Comparison of ENCODE assay signal across 17 cellular contexts in the genomic region with DNA sequence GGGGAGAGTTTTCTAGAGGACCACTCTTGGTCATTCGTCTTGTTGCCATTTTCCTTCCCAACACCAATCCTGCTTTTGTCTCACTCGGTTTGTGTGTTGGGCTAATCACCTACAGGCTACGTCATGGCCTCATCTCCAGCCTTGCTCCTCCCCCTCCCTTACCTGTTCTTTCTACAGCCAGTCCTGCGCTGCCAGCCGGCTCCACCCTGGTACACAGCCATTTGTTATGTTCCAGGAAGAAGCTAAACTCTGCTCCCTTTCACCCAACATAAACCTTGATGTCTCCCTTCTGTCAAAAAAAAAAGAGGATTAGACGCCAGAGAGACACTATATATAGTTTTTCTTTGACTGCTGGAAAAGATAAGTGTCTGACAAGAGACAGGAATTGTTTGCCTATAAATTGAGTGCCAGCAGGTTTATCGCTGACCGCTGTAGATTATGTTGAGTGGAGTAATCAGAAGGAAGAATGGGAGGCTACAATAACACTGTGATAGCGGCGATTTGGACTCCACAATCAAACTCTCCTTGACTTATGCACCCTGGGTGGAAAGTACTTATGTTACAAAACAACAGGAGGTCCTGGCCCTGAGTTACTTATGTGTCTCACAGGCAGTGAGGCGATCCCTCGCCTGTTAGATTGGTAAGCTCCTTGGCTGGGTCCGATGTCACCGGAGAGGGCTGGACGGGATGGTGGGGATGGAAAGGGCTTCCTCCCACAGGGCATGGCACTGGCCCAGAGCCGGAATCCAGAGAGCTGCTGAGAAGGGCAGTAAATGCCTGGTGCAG.
DNase-seq lines count a peak whose midpoint lies in the region; ATAC-seq, FAIRE-seq and TF ChIP-seq lines count a peak whose summit lies in the region.
"Had no signal": no experiment of that assay in that cellular context is flagged by ENCODE, and none has a peak within 500 bp of the region (broad histone marks: within the 10 kb centered on the region; RNA-seq: fewer than 3 reads in every experiment).

No MANE protein-coding gene starts in this region.

- H3K27ac ChIP-seq in thyroid gland = no peak overlapping the region

- H3K4me3 ChIP-seq in bronchial epithelial cell (ENCODE audit: low read depth, low read length) (no peak overlapping the region), mucosa of descending colon (no peak overlapping the region), thyroid gland (replicated peaks in 1 of 3) (no peak overlapping the region)
- H3K4me3 ChIP-seq: lung had no signal

- DNase-seq in DMS53 (lab: John Stamatoyannopoulos, UW) (peak; percentile 80), NCI-H187 treated with DMSO at 0.1 percent for 48 hours (lab: John Stamatoyannopoulos, UW) (peak; percentile 29), bronchial epithelial cell (ENCODE audit: low read depth) (peak; percentile 49), mucosa of descending colon (peak; percentile 81 to 87 (median 85)), thyroid gland (no peak), Calu3 (no peak)
- no peak for DNase-seq in stimulated activated CD4-positive, alpha-beta T cell treated with anti-CD3 and anti-CD28 coated beads, Interleukin-2, amount 100 ng/mL, for 48 hours
- DNase-seq: activated CD4-positive, alpha-beta T cell treated with anti-CD3 and anti-CD28 coated beads, Interleukin-2, amount 50 U/mL, for 48 hours; aorta; NK-92 treated with Interleukin-12 subunit alpha and Interleukin-12 subunit beta, amount 100 ng/mL, for 24 hours; SHP77; T-helper 2 cell had no signal

- H3K4me3 Mint-ChIP-seq in Calu3 (ENCODE audit: low read depth, unreplicated experiment) = no peak overlapping the region
- H3K4me3 Mint-ChIP-seq: dendritic cell treated with granulocyte-macrophage colony-stimulating factor and Interleukin-4, amounts not matched to agents 40 ng/mL and 50 ng/mL, for 4 days; stimulated activated naive CD8-positive, alpha-beta T cell treated with anti-CD3 and anti-CD28 coated beads, Interleukin-15, Interleukin-2, amounts not matched to agents 100 ng/mL and 50 ng/mL, for 24 hours had no signal

- H3K9me3 ChIP-seq in mucosa of descending colon (no peaks in the 10 kb centered on the region), thyroid gland (no peaks in the 10 kb centered on the region)

- H3K4me1 Mint-ChIP-seq in Calu3 (ENCODE audit: low read depth, unreplicated experiment) = no peaks in the 10 kb centered on the region

- no TSS peak for BruUV-seq in Calu3 (replicated peaks; lab: Mats Ljungman, UMichigan)

- H3K27me3 Mint-ChIP-seq in Calu3 (ENCODE audit: unreplicated experiment) = peaks cover 20% of the 10 kb centered on the region
- H3K27me3 Mint-ChIP-seq: dendritic cell treated with granulocyte-macrophage colony-stimulating factor and Interleukin-4, amounts not matched to agents 40 ng/mL and 50 ng/mL, for 4 days; stimulated activated naive CD8-positive, alpha-beta T cell treated with anti-CD3 and anti-CD28 coated beads, Interleukin-15, Interleukin-2, amounts not matched to agents 100 ng/mL and 50 ng/mL, for 24 hours had no signal

- CTCF ChIA-PET in Calu3 (lab: Charles Lee) = no interaction called here

- ATAC-seq in mucosa of descending colon (peak; percentile 97), GM21786 (IDR thresholded peaks at IDR 0.05; ENCODE audit: unreplicated experiment) (no peak)

- no peak overlapping the region for H3K27ac Mint-ChIP-seq in Calu3 (ENCODE audit: unreplicated experiment)
- H3K27ac Mint-ChIP-seq: activated T-helper 2 cell treated with anti-CD3 and anti-CD28 coated beads, Interferon-gamma antibody, Interleukin-2, Interleukin-4, amounts not matched to agents 10 μg/mL and 5 μg/mL and 100 μg/mL, durations not matched to agents 14 hours and 24 hours and 36 hours; dendritic cell treated with granulocyte-macrophage colony-stimulating factor and Interleukin-4, amounts not matched to agents 40 ng/mL and 50 ng/mL, for 4 days; stimulated activated naive CD8-positive, alpha-beta T cell treated with anti-CD3 and anti-CD28 coated beads, Interleukin-15, Interleukin-2, amounts not matched to agents 100 ng/mL and 50 ng/mL, for 24 hours had no signal

- intact Hi-C loops in mucosa of descending colon (cut with DNase I, micrococcal nuclease) = no loop called here
- intact Hi-C loops in thyroid gland (cut with DNase I) = no loop called here
- intact Hi-C loops in Calu3 (cut with micrococcal nuclease; ENCODE audit: unreplicated experiment) = no loop called here

- no peaks in the 10 kb centered on the region for H3K36me3 Mint-ChIP-seq in Calu3 (ENCODE audit: insufficient read depth, unreplicated experiment)

- no peak for TF ChIP-seq POLR2A in thyroid gland (IDR thresholded peaks at IDR 0.05)

- H3K27me3 ChIP-seq in bronchial epithelial cell (ENCODE audit: control insufficient read depth, insufficient read depth, low read length) (no peaks in the 10 kb centered on the region), thyroid gland (no peaks in the 10 kb centered on the region)

- H3K4me1 ChIP-seq in mucosa of descending colon (ENCODE audit: low read depth) = no peaks in the 10 kb centered on the region
- no peaks in the 10 kb centered on the region for H3K4me1 ChIP-seq in thyroid gland

- peaks cover 5% of the 10 kb centered on the region for H3K9me3 Mint-ChIP-seq in Calu3 (ENCODE audit: low read depth, unreplicated experiment)
- H3K9me3 Mint-ChIP-seq: activated T-helper 2 cell treated with anti-CD3 and anti-CD28 coated beads, Interferon-gamma antibody, Interleukin-2, Interleukin-4, amounts not matched to agents 10 μg/mL and 5 μg/mL and 100 μg/mL, durations not matched to agents 14 hours and 24 hours and 36 hours had no signal

- H3K36me3 ChIP-seq in bronchial epithelial cell (ENCODE audit: control insufficient read depth, insufficient read depth, low read length) = no peaks in the 10 kb centered on the region
- no peaks in the 10 kb centered on the region for H3K36me3 ChIP-seq in mucosa of descending colon (ENCODE audit: low read depth)
- H3K36me3 ChIP-seq in thyroid gland = no peaks in the 10 kb centered on the region

- 83 to 84% methylated on average over 16 of the region's 16 CpGs for WGBS in thyroid gland, 2 donors

- FAIRE-seq in bronchial epithelial cell (lab: Jason Lieb, UNC) = no peak

- TF ChIP-seq CTCF in bronchial epithelial cell (IDR thresholded peaks at IDR 0.05; ENCODE audit: insufficient read depth, low read length, severe bottlenecking) = no peak
- no peak for TF ChIP-seq CTCF in mucosa of descending colon (IDR thresholded peaks at IDR 0.05)
- no peak for TF ChIP-seq CTCF in thyroid gland (IDR thresholded peaks at IDR 0.05)
- no peak for TF ChIP-seq CTCF in Calu3 (IDR thresholded peaks at IDR 0.05; ENCODE audit: unreplicated experiment)

Comparison
In these comparisons a context has a peak if more than half of its experiments do, and no peak if none do; other contexts are left out.
1. DNase-seq: peak in DMS53 (single experiment), NCI-H187 treated with DMSO at 0.1 percent for 48 hours (single experiment), bronchial epithelial cell (single experiment) and mucosa of descending colon (3 of 3); none in thyroid gland (0 of 2), Calu3 (single experiment) and stimulated activated CD4-positive, alpha-beta T cell treated with anti-CD3 and anti-CD28 coated beads, Interleukin-2, amount 100 ng/mL, for 48 hours (0 of 2).